ENCODE assay signal across 8 cellular contexts in genomic region chr19:46614114-46614701, GRCh38. TPM values are rescaled to one million over a fixed set of nuclear protein-coding genes. Genes with fewer than 3 reads are reported as not detected.
DNase-seq lines count a peak whose midpoint lies in the region; ATAC-seq and TF ChIP-seq lines count a peak whose summit lies in the region.

No MANE protein-coding gene starts in this region.

- H3K79me2 ChIP-seq in GM23338 (replicated peaks; ENCODE audit: insufficient read depth) = no peaks in the 10 kb centered on the region

- no peak overlapping the region for H3K4me2 ChIP-seq in GM23338

- peaks cover 10% of the 10 kb centered on the region for H3K36me3 Mint-ChIP-seq in GM23338 (ENCODE audit: low read depth)

- H3K27ac ChIP-seq in GM23338 (ENCODE audit: low read depth) (no peak overlapping the region), caudate nucleus (ENCODE audit: low read depth, low read length) (no peak overlapping the region)

- 0 out of 2 replicates have a peak, but pooled peaks cover 2% of the 10 kb centered on the region for H3K36me3 ChIP-seq in GM23338 (ENCODE audit: insufficient read depth)

- H3K4me3 ChIP-seq in GM23338 = no peak overlapping the region

- DNase-seq in AML-193 (lab: John Stamatoyannopoulos, UW) (peak; percentile 44 to 56), GM23338 (ENCODE audit: low spot score) (peak; percentile 90), NCI-H2171 (lab: John Stamatoyannopoulos, UW) (peak; percentile 62), caudate nucleus (lab: John Stamatoyannopoulos, UW) (peak in 57 of 61 donors; percentile 19 to 87 (median 72)), left kidney (ENCODE audit: low read depth, low spot score) (peak; percentile 92)
- peak; percentile 67 for DNase-seq in activated CD4-positive, CD25-positive, alpha-beta regulatory T cell treated with anti-CD3 and anti-CD28 coated beads, Interleukin-2, amount 50 U/mL, for 16 hours (ENCODE audit: low read depth, low spot score)
- peak; percentile 73 to 80 for DNase-seq in stimulated activated CD4-positive, alpha-beta T cell treated with anti-CD3 and anti-CD28 coated beads, Interleukin-4, amount 100 ng/mL, for 4 hours

- ATAC-seq in GM23338 (peak; percentile 87), HG03095 (IDR thresholded peaks at IDR 0.05; ENCODE audit: unreplicated experiment) (no peak)

- TF ChIP-seq CTCF in GM23338 (conservative IDR thresholded peaks at IDR 0.05; ENCODE audit: low read depth in 2 of 2) = peak; percentile 91 to 92

- peak overlapping the region; percentile 86 for H2AFZ ChIP-seq in GM23338

- H3K27ac Mint-ChIP-seq in GM23338 = no peak overlapping the region

- H3K9me3 Mint-ChIP-seq in GM23338 = no peaks in the 10 kb centered on the region

- H3K4me1 ChIP-seq in GM23338 (ENCODE audit: insufficient read depth) = no peaks in the 10 kb centered on the region; the same call in 1 of the 2 replicates

- peaks cover 10% of the 10 kb centered on the region for H3K4me1 Mint-ChIP-seq in GM23338

- H3K4me3 Mint-ChIP-seq in GM23338 = no peak overlapping the region; the same call in 2 of the 3 replicates

- H4K20me1 ChIP-seq in GM23338 (replicated peaks; ENCODE audit: insufficient read depth) = no peaks in the 10 kb centered on the region

- H3K9me2 ChIP-seq in GM23338 (ENCODE audit: insufficient read depth) = no peaks in the 10 kb centered on the region

- no peaks in the 10 kb centered on the region for H3K27me3 ChIP-seq in GM23338 (ENCODE audit: insufficient read depth)

- H3F3A ChIP-seq in GM23338 (replicated peaks; ENCODE audit: low read depth) = no peaks in the 10 kb centered on the region

- peaks cover 6% of the 10 kb centered on the region for H3K27me3 Mint-ChIP-seq in GM23338 (ENCODE audit: insufficient read depth, low read depth, poor library complexity)

TF ChIP-seq in GM23338, 12 proteins besides CTCF, POLR2A, EP300 and RAD21 (continues in another document):
- TF ChIP-seq CREB1 (CRISPR knock-in tag; IDR thresholded peaks at IDR 0.05; ENCODE audit: low read depth) (no peak), ETS1 (IDR thresholded peaks at IDR 0.05) (no peak), ZNF331 (CRISPR knock-in tag; IDR thresholded peaks at IDR 0.05; ENCODE audit: low read depth) (no peak), REST (IDR thresholded peaks at IDR 0.05; ENCODE audit: unreplicated experiment) (no peak), EZH2 (IDR thresholded peaks at IDR 0.05; ENCODE audit: low read depth, unreplicated experiment) (no peak), EZH2phosphoT487 (IDR thresholded peaks at IDR 0.05; ENCODE audit: unreplicated experiment) (no peak), NANOG (IDR thresholded peaks at IDR 0.05; ENCODE audit: borderline replicate concordance) (no peak), STAT1 (IDR thresholded peaks at IDR 0.05; ENCODE audit: unreplicated experiment) (no peak), JUNB (IDR thresholded peaks at IDR 0.05; ENCODE audit: unreplicated experiment) (no peak), POLR2AphosphoS5 (IDR thresholded peaks at IDR 0.05; ENCODE audit: low read depth) (no peak), ZNF114 (CRISPR knock-in tag; IDR thresholded peaks at IDR 0.05) (no peak)

RNA-seq across cellular contexts. Expression of gene PTGIR, which starts 10.7 kb away (rescaled TPM):
- not detected in 2 replicates for total RNA-seq in GM23338 (2014; rRNA removed; shearing (Covaris generic))
- not detected in 2 replicates for polyA plus RNA-seq in GM23338 (2016; fragmentation: Nextera tagmentation; extraction: Ambion mirVana)

RNA-seq across cellular contexts. Expression of gene CALM3, which starts 13.1 kb away (rescaled TPM):
- 193 and 215 TPM in 2 replicates for total RNA-seq in GM23338 (2014; rRNA removed; shearing (Covaris generic))
- polyA plus RNA-seq in GM23338 (2016; fragmentation: Nextera tagmentation; extraction: Ambion mirVana) = 143 and 148 TPM in 2 replicates

RNA-seq across cellular contexts. Expression of gene GNG8, which starts 21.8 kb away (rescaled TPM):
- not detected in 2 replicates for total RNA-seq in GM23338 (2014; rRNA removed; shearing (Covaris generic))
- polyA plus RNA-seq in GM23338 (2016; fragmentation: Nextera tagmentation; extraction: Ambion mirVana) = 5.7 and 5.9 TPM in 2 replicates

RNA-seq across cellular contexts. Expression of gene DACT3, which starts 46.8 kb away (rescaled TPM):
- total RNA-seq in GM23338 (2014; rRNA removed; shearing (Covaris generic)) = 1.2 and 2.6 TPM in 2 replicates
- 0.75 and 0.78 TPM in 2 replicates for polyA plus RNA-seq in GM23338 (2016; fragmentation: Nextera tagmentation; extraction: Ambion mirVana)
